ENCODE assay signal across 33 cellular contexts in the genomic region with DNA sequence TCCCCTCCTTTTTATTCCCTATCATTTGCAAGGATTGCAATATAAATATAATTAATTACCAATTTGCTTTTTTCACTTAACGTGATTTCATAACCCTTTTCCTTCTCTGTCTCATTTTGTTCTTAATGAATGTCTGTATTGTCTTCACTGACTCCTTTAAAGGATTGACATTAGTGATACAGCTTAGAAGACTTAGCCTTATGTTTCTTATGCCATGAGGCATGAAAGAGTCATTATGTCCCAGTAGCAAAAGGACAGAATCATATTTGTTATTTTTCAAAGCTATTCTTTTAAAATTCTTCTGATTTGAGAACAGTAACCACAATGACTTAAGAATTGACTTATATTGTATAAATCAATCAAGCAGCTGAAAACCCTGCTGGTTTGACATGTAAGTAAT. TPM values are rescaled to one million over a fixed set of nuclear protein-coding genes. Genes with fewer than 3 reads are reported as not detected.
"Had no signal": no experiment of that assay in that cellular context is flagged by ENCODE, and none has a peak within 500 bp of the region (broad histone marks: within the 10 kb centered on the region; RNA-seq: fewer than 3 reads in every experiment).

No MANE protein-coding gene starts in this region.

- FAIRE-seq: TTC549 had no signal

- DNase-seq: activated CD4-positive, alpha-beta memory T cell treated with anti-CD3 and anti-CD28 coated beads, Interleukin-2, amount 10 ng/mL, durations not matched to agents 7 days and 5 days; activated CD4-positive, alpha-beta T cell treated with anti-CD3 and anti-CD28 coated beads for 1 hour; activated CD4-positive, alpha-beta T cell treated with anti-CD3 and anti-CD28 coated beads for 36 hours; activated CD4-positive, alpha-beta T cell treated with anti-CD3 and anti-CD28 coated beads for 48 hours; activated CD4-positive, alpha-beta T cell treated with anti-CD3 and anti-CD28 coated beads, Interleukin-2, amount 10 ng/mL, durations not matched to agents 7 days and 5 days; activated CD4-positive, alpha-beta T cell treated with anti-CD3 and anti-CD28 coated beads, Interleukin-2, amount 50 U/mL, for 48 hours; activated CD4-positive, CD25-positive, alpha-beta regulatory T cell; activated CD8-positive, alpha-beta memory T cell treated with anti-CD3 and anti-CD28 coated beads for 24 hours; activated CD8-positive, alpha-beta memory T cell treated with anti-CD3 and anti-CD28 coated beads, Interleukin-2, amount 10 ng/mL, durations not matched to agents 7 days and 5 days; activated CD8-positive, alpha-beta memory T cell treated with anti-CD3 and anti-CD28 coated beads, Interleukin-2, amount 50 U/mL, for 48 hours; activated CD8-positive, alpha-beta T cell treated with anti-CD3 and anti-CD28 coated beads, Interleukin-2, amount 10 ng/mL, durations not matched to agents 7 days and 5 days; activated effector memory CD4-positive, alpha-beta T cell treated with Interleukin-2 at 50 U/mL for 16 hours; activated gamma-delta T cell; activated naive CD4-positive, alpha-beta T cell treated with anti-CD3 and anti-CD28 coated beads, Interleukin-2, amount 10 ng/mL, durations not matched to agents 7 days and 5 days; activated naive CD4-positive, alpha-beta T cell treated with Interleukin-2 at 50 U/mL for 16 hours; activated naive CD8-positive, alpha-beta T cell treated with anti-CD3 and anti-CD28 coated beads, Interleukin-2, amount 10 ng/mL, durations not matched to agents 7 days and 5 days; activated naive CD8-positive, alpha-beta T cell treated with anti-CD3 and anti-CD28 coated beads, Interleukin-2, amount 50 U/mL, for 24 hours; activated T-cell treated with anti-CD3 and anti-CD28 coated beads, Interleukin-2, amount 50 U/mL, for 24 hours; activated T-cell treated with anti-CD3 and anti-CD28 coated beads, Interleukin-2, amount 50 U/mL, for 48 hours; amygdala; anterior cingulate cortex; central memory CD4-positive, alpha-beta T cell; T-helper 1 cell; T-helper 2 cell; T-helper 9 cell; WERI-Rb-1 had no signal

- ATAC-seq: activated CD4-positive, alpha-beta T cell treated with anti-CD3 and anti-CD28 coated beads for 36 hours; activated CD4-positive, CD25-positive, alpha-beta regulatory T cell treated with anti-CD3 and anti-CD28 coated beads, Interleukin-2, amount 50 U/mL, for 24 hours; activated CD8-positive, alpha-beta memory T cell treated with anti-CD3 and anti-CD28 coated beads, Interleukin-2, amount 10 ng/mL, durations not matched to agents 7 days and 5 days; activated CD8-positive, alpha-beta T cell treated with anti-CD3 and anti-CD28 coated beads, Interleukin-2, amount 10 ng/mL, durations not matched to agents 7 days and 5 days; activated naive CD8-positive, alpha-beta T cell treated with anti-CD3 and anti-CD28 coated beads, Interleukin-2, amount 50 U/mL, for 24 hours had no signal

RNA-seq across cellular contexts. Expression of a gene that starts 26.2 kb away (rescaled TPM):
- total RNA-seq: activated CD4-positive, alpha-beta memory T cell treated with anti-CD3 and anti-CD28 coated beads, Interleukin-2, amount 10 ng/mL, durations not matched to agents 7 days and 5 days; activated CD4-positive, alpha-beta T cell treated with anti-CD3 and anti-CD28 coated beads for 36 hours; activated CD4-positive, alpha-beta T cell treated with anti-CD3 and anti-CD28 coated beads, Interleukin-2, amount 10 ng/mL, durations not matched to agents 7 days and 5 days; activated CD8-positive, alpha-beta memory T cell treated with anti-CD3 and anti-CD28 coated beads, Interleukin-2, amount 10 ng/mL, durations not matched to agents 7 days and 5 days; activated CD8-positive, alpha-beta T cell treated with anti-CD3 and anti-CD28 coated beads, Interleukin-2, amount 10 ng/mL, durations not matched to agents 7 days and 5 days; activated naive CD8-positive, alpha-beta T cell treated with anti-CD3 and anti-CD28 coated beads, Interleukin-2, amount 10 ng/mL, durations not matched to agents 7 days and 5 days; activated T-helper 2 cell treated with anti-CD3 and anti-CD28 coated beads, Interferon-gamma antibody, Interleukin-2, Interleukin-4, amounts not matched to agents 10 μg/mL and 5 μg/mL and 100 μg/mL, durations not matched to agents 14 hours and 24 hours and 36 hours; ascending aorta; cardiac septum; cerebellum; WTC11 had no signal
